In the genomic region with DNA sequence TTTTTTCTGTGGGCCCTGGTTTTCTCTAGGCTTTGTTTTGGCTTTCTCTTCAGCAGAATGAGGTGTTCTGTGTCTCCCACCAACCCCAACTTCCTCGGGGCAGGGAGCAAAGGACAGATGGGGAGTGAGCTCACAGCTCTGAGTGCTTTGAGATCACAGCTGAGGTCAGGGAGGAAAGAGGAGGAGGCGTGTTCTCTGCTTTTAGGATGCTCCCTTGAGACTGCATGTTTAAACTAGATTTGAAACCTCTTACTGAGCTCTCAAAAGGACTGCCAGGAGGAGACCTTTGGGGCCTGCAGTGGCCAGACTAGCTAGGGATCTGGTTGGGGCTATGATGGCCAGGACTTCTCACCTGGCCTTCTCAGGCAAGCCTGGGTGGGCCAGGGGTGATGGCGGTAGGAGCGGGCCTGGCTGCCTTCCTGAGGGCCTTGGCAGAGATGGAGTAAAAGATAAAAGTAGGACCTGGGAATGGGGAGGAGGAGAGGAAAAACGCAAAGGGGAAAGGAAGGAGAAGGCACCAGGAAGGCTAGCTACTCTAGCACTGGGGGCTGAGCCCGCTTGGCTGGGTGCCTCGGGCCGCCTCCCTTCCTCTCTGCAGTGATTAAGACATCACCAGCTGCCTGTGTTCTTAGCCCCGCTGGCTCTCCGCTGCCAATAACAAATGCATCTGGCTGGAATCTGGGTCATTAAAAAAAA, we compare ENCODE assay signal across 8 cellular contexts.
DNase-seq lines count a peak whose midpoint lies in the region; ATAC-seq and FAIRE-seq lines count a peak whose summit lies in the region.

No MANE protein-coding gene starts in this region.

- ATAC-seq in esophagus mucosa = peak; percentile 40
- ATAC-seq in GM18868 (IDR thresholded peaks at IDR 0.05; ENCODE audit: unreplicated experiment) = no peak

- FAIRE-seq in RCC 7860 (lab: Jason Lieb, UNC) = no peak

- DNase-seq in Daoy (ENCODE audit: low read depth) (peak; percentile 84), NCI-H446 treated with DMSO at 0.1 percent for 48 hours (lab: John Stamatoyannopoulos, UW) (peak; percentile 53), pulmonary artery endothelial cell (ENCODE audit: low read depth, low spot score) (peak; percentile 63), DMS114 treated with DMSO at 0.1 percent for 48 hours (lab: John Stamatoyannopoulos, UW; ENCODE audit: unreplicated experiment) (no peak), GF-D8 (lab: John Stamatoyannopoulos, UW) (no peak), RCC 7860 (ENCODE audit: low spot score) (no peak)

Comparison
In these comparisons a context has a peak if more than half of its experiments do, and no peak if none do; other contexts are left out.
1. DNase-seq: peak in Daoy (single experiment), NCI-H446 treated with DMSO at 0.1 percent for 48 hours (single experiment) and pulmonary artery endothelial cell (single experiment); none in DMS114 treated with DMSO at 0.1 percent for 48 hours (single experiment), GF-D8 (single experiment) and RCC 7860 (single experiment).